ENCODE assay signal across 32 cellular contexts in genomic region chr13:49272296-49272695, GRCh38. TPM values are rescaled to one million over a fixed set of nuclear protein-coding genes. Genes with fewer than 3 reads are reported as not detected.
"Had no signal": no experiment of that assay in that cellular context is flagged by ENCODE, and none has a peak within 500 bp of the region (broad histone marks: within the 10 kb centered on the region; RNA-seq: fewer than 3 reads in every experiment).

No MANE protein-coding gene starts in this region.

- FAIRE-seq: astrocyte, colon, TTC549 had no signal

- H3K27ac Mint-ChIP-seq: activated naive CD8-positive, alpha-beta T cell; activated T-helper 2 cell treated with anti-CD3 and anti-CD28 coated beads, Interferon-gamma antibody, Interleukin-2, Interleukin-4, amounts not matched to agents 10 μg/mL and 5 μg/mL and 100 μg/mL, durations not matched to agents 14 hours and 24 hours and 36 hours; immature natural killer cell; naive thymus-derived CD4-positive, alpha-beta T cell; T-cell had no signal

- H3K27me3 ChIP-seq: breast epithelium, foreskin keratinocyte, right atrium auricular region had no signal

- H3K27me3 Mint-ChIP-seq: activated naive CD8-positive, alpha-beta T cell; central memory CD8-positive, alpha-beta T cell; naive thymus-derived CD4-positive, alpha-beta T cell; T-cell had no signal

- H3K27ac ChIP-seq: breast epithelium, foreskin keratinocyte, lower lobe of right lung, prostate gland, right atrium auricular region had no signal

- H3K4me3 Mint-ChIP-seq: activated naive CD8-positive, alpha-beta T cell; activated T-cell treated with anti-CD3 and anti-CD28 coated beads, Interleukin-2, amount 50 U/mL, for 4 hours; central memory CD8-positive, alpha-beta T cell; immature natural killer cell; naive thymus-derived CD4-positive, alpha-beta T cell; neural crest cell; T-cell had no signal

- H3K9me3 Mint-ChIP-seq: activated T-cell treated with anti-CD3 and anti-CD28 coated beads, Interleukin-2, amount 50 U/mL, for 4 hours; activated T-helper 2 cell treated with anti-CD3 and anti-CD28 coated beads, Interferon-gamma antibody, Interleukin-2, Interleukin-4, amounts not matched to agents 10 μg/mL and 5 μg/mL and 100 μg/mL, durations not matched to agents 14 hours and 24 hours and 36 hours; central memory CD8-positive, alpha-beta T cell; immature natural killer cell; naive thymus-derived CD4-positive, alpha-beta T cell; neural crest cell; T-cell had no signal

- H3K4me1 ChIP-seq: breast epithelium, foreskin keratinocyte, lower lobe of right lung, prostate gland, right atrium auricular region had no signal

- ATAC-seq: activated T-cell treated with anti-CD3 and anti-CD28 coated beads, Interleukin-2, amount 50 U/mL, for 4 hours; foreskin keratinocyte; lower lobe of right lung; naive thymus-derived CD4-positive, alpha-beta T cell; T-cell had no signal

- H3K36me3 ChIP-seq: breast epithelium, prostate gland had no signal

- DNase-seq: activated CD4-positive, alpha-beta T cell treated with anti-CD3 and anti-CD28 coated beads, Interleukin-2, amount 50 U/mL, for 4 hours; activated CD8-positive, alpha-beta memory T cell treated with anti-CD3 and anti-CD28 coated beads, Interleukin-2, amount 50 U/mL, for 48 hours; activated naive CD4-positive, alpha-beta T cell; activated T-cell treated with anti-CD3 and anti-CD28 coated beads, Interleukin-2, amount 50 U/mL, for 4 hours; effector memory CD4-positive, alpha-beta T cell; foreskin keratinocyte; immature natural killer cell; lower lobe of right lung; naive thymus-derived CD4-positive, alpha-beta T cell; stimulated activated CD4-positive, alpha-beta T cell treated with anti-CD3 and anti-CD28 coated beads, Interleukin-12 subunit alpha, Interleukin-12 subunit beta, amount 100 ng/mL, for 4 hours; stimulated activated CD4-positive, alpha-beta T cell treated with anti-CD3 and anti-CD28 coated beads, Interleukin-4, amount 100 ng/mL, for 4 hours; stimulated activated naive CD8-positive, alpha-beta T cell treated with anti-CD3 and anti-CD28 coated beads, Interleukin-15, Interleukin-2, amounts not matched to agents 100 U/mL and 50 U/mL, for 24 hours; T-cell had no signal

- H3K9me3 ChIP-seq: breast epithelium, lower lobe of right lung, prostate gland, right atrium auricular region had no signal

- H3K4me3 ChIP-seq: breast epithelium, lower lobe of right lung, prostate gland, right atrium auricular region had no signal

- H3K4me1 Mint-ChIP-seq: central memory CD8-positive, alpha-beta T cell; immature natural killer cell; neural crest cell; T-cell had no signal

RNA-seq across cellular contexts. Expression of gene MLNR, which starts 52.2 kb away (rescaled TPM):
- total RNA-seq: activated CD8-positive, alpha-beta memory T cell treated with anti-CD3 and anti-CD28 coated beads for 36 hours; activated T-cell treated with anti-CD3 and anti-CD28 coated beads, Interleukin-2, amount 50 U/mL, for 4 hours; activated T-helper 2 cell treated with anti-CD3 and anti-CD28 coated beads, Interferon-gamma antibody, Interleukin-2, Interleukin-4, amounts not matched to agents 10 μg/mL and 5 μg/mL and 100 μg/mL, durations not matched to agents 14 hours and 24 hours and 36 hours; astrocyte; breast epithelium; dermis microvascular lymphatic vessel endothelial cell; foreskin keratinocyte; kidney epithelial cell; lower lobe of right lung; mesenteric fat pad; naive thymus-derived CD4-positive, alpha-beta T cell; neural crest cell; right atrium auricular region; skeletal muscle tissue; subcutaneous adipose tissue; T-cell; ureter had no signal
- polyA plus RNA-seq: esophagus; foreskin keratinocyte; immature natural killer cell; naive thymus-derived CD4-positive, alpha-beta T cell; thymus had no signal
